9 cellular contexts compared by ENCODE assay signal in genomic region chr2:207504513-207505171, GRCh38. TPM values are rescaled to one million over a fixed set of nuclear protein-coding genes. Genes with fewer than 3 reads are reported as not detected.
DNase-seq lines count a peak whose midpoint lies in the region; ATAC-seq and TF ChIP-seq lines count a peak whose summit lies in the region.
"Had no signal": no experiment of that assay in that cellular context is flagged by ENCODE, and none has a peak within 500 bp of the region (broad histone marks: within the 10 kb centered on the region; RNA-seq: fewer than 3 reads in every experiment).

No MANE protein-coding gene starts in this region.

- ATAC-seq in GM18511 (IDR thresholded peaks at IDR 0.05; ENCODE audit: unreplicated experiment) (no peak), GM21390 (IDR thresholded peaks at IDR 0.05; ENCODE audit: unreplicated experiment) (no peak)

- H3K27ac ChIP-seq in A673 (ENCODE audit: low read depth, low read length, poor library complexity, severe bottlenecking) (peak overlapping the region; percentile 68), brain microvascular endothelial cell (peak overlapping the region; percentile 44)

- no TSS peak for BruUV-seq in A673 (replicated peaks; lab: Mats Ljungman, UMichigan)

- intact Hi-C loops in A673 (cut with micrococcal nuclease; ENCODE audit: unreplicated experiment), result no loop called here

- CTCF ChIA-PET in A673 (lab: Charles Lee), result interaction anchor here (0.5 kb wide), 1 partner anchor 117 kb away, joined by 3 read pairs; no protein-coding TSS in a partner anchor

- in situ Hi-C loops in brain microvascular endothelial cell (cut with HindIII; ENCODE audit: low pct_ligation_motif_present, low sequenced_read_pairs), result no loop called here

- DNase-seq in A673 (ENCODE audit: low spot score), result peak; percentile 75
- peak; percentile 75 for DNase-seq in M059J (ENCODE audit: low read depth)
- DNase-seq in brain microvascular endothelial cell, result peak; percentile 49
- peak; percentile 32 for DNase-seq in left kidney (ENCODE audit: low read depth, low spot score)
- no peak for DNase-seq in activated CD8-positive, alpha-beta memory T cell treated with anti-CD3 and anti-CD28 coated beads, Interleukin-2, amount 50 U/mL, for 48 hours
- DNase-seq in NCI-H1694 treated with DMSO at 0.1 percent for 48 hours (lab: John Stamatoyannopoulos, UW), result no peak
- DNase-seq: NCI-H1930 had no signal

- no peaks in the 10 kb centered on the region for H3K27me3 ChIP-seq in A673 (replicated peaks; ENCODE audit: insufficient read depth, low read depth, low read length, poor library complexity)
- H3K27me3 ChIP-seq in brain microvascular endothelial cell (replicated peaks), result no peaks in the 10 kb centered on the region

- no peaks in the 10 kb centered on the region for H3K9me3 ChIP-seq in A673 (ENCODE audit: low read depth, low read length, poor library complexity, severe bottlenecking)

- H3K4me3 ChIP-seq in A673 (ENCODE audit: low read depth, low read length, poor library complexity, severe bottlenecking) (peak overlapping the region; percentile 14), brain microvascular endothelial cell (ENCODE audit: low read depth, low read length) (no peak overlapping the region)

- POLR2A ChIA-PET in A673 (lab: Charles Lee; ENCODE audit: low non-redundant PET), result interaction anchor here (0.6 to 0.8 kb wide), 3 partner anchors 26 to 339 kb away, joined by 3 to 4 read pairs (median 3); partner anchors contain the start of gene KLF7

- peaks cover 32% of the 10 kb centered on the region for H3K4me1 ChIP-seq in A673 (ENCODE audit: insufficient read depth, low read length, poor library complexity, severe bottlenecking)

- TF ChIP-seq CTCF in A673 (conservative IDR thresholded peaks at IDR 0.05; ENCODE audit: low read depth, low read length) (0 out of 2 replicates have a peak, but pooled peaks have one; percentile 12), brain microvascular endothelial cell (IDR thresholded peaks at IDR 0.05; ENCODE audit: low read depth, low read length, missing control alignments) (peak; percentile 42)

- H3K36me3 ChIP-seq in A673 (ENCODE audit: insufficient read depth, low read length, poor library complexity, severe bottlenecking) (no peaks in the 10 kb centered on the region), brain microvascular endothelial cell (replicated peaks) (no peaks in the 10 kb centered on the region)

RNA-seq across cellular contexts. Expression of gene CREB1, which starts 25.1 kb away (rescaled TPM):
- 67.7 and 78.5 TPM in 2 replicates for total RNA-seq in A673 (2021)
- 43.4 and 55.0 TPM in 2 replicates for total RNA-seq in M059J (2014; rRNA removed; shearing (Covaris generic))

Comparison
In these comparisons a context has a peak if more than half of its experiments do, and no peak if none do; other contexts are left out.
1. DNase-seq: peak in A673 (single experiment), M059J (single experiment), brain microvascular endothelial cell (single experiment) and left kidney (single experiment); none in activated CD8-positive, alpha-beta memory T cell treated with anti-CD3 and anti-CD28 coated beads, Interleukin-2, amount 50 U/mL, for 48 hours (single experiment) and NCI-H1694 treated with DMSO at 0.1 percent for 48 hours (single experiment).